9 cellular contexts compared by ENCODE assay signal in genomic region chr19:44141191-44142013, GRCh38. TPM values are rescaled to one million over a fixed set of nuclear protein-coding genes. Genes with fewer than 3 reads are reported as not detected.
DNase-seq lines count a peak whose midpoint lies in the region; ATAC-seq and TF ChIP-seq lines count a peak whose summit lies in the region.
"Had no signal": no experiment of that assay in that cellular context is flagged by ENCODE, and none has a peak within 500 bp of the region (broad histone marks: within the 10 kb centered on the region; RNA-seq: fewer than 3 reads in every experiment).

ZNF234 (plus strand) TSS chr19:44141554; CDS start chr19:44144633, 3,079 bp downstream.

- no peaks in the 10 kb centered on the region for H3K27me3 Mint-ChIP-seq in nephron (ENCODE audit: low read depth)

- DNase-seq in Ammon's horn (ENCODE audit: low spot score) (peak; percentile 92), RWPE2 (ENCODE audit: low spot score) (peak; percentile 70), fibroblast of the aortic adventitia (ENCODE audit: low read depth) (peak; percentile 87)
- peak; percentile 90 for DNase-seq in activated effector memory CD4-positive, alpha-beta T cell treated with anti-CD3 and anti-CD28 coated beads, Interleukin-2, amount 50 U/mL, for 16 hours
- DNase-seq in stimulated activated naive CD4-positive, alpha-beta T cell (lab: John Stamatoyannopoulos, UW) = peak; percentile 19 to 65 (median 51)

- no peaks in the 10 kb centered on the region for H3K9me3 ChIP-seq in HUES48 (ENCODE audit: control insufficient read depth, insufficient read depth, low read length)
- H3K9me3 ChIP-seq in RWPE2 (ENCODE audit: severe bottlenecking) = no peaks in the 10 kb centered on the region

- peak; percentile 70 for ATAC-seq in GM19328 (IDR thresholded peaks at IDR 0.05; ENCODE audit: unreplicated experiment)
- peak; percentile 93 for ATAC-seq in RWPE2 (ENCODE audit: low read depth)

- peak within 1 kb of the TSS; percentile 86 to 95 (median 91) for H3K27ac Mint-ChIP-seq in nephron

- H3K9ac ChIP-seq in HUES48 (ENCODE audit: low read depth, low read length) = peak within 1 kb of the TSS; percentile 29
- H3K9ac ChIP-seq: KMS-11 had no signal

- H3K36me3 Mint-ChIP-seq in nephron (ENCODE audit: low read depth) = peaks cover 29% of the 10 kb centered on the region

- peaks cover 14% of the 10 kb centered on the region for H3K9me3 Mint-ChIP-seq in nephron

- H3K36me3 ChIP-seq in HUES48 (ENCODE audit: control insufficient read depth, insufficient read depth, low read length) (peaks cover 16% of the 10 kb centered on the region; the same call in 1 of the 2 replicates), RWPE2 (ENCODE audit: low read depth) (peaks cover 19% of the 10 kb centered on the region)

- TF ChIP-seq CTCF in RWPE2 (IDR thresholded peaks at IDR 0.05; ENCODE audit: poor library complexity, severe bottlenecking) (peak; percentile 18), fibroblast of the aortic adventitia (IDR thresholded peaks at IDR 0.05; ENCODE audit: insufficient read depth, low read length) (no peak), nephron (IDR thresholded peaks at IDR 0.05; ENCODE audit: unreplicated experiment in 3 of 3) (no peak)

- H3K27me3 ChIP-seq in HUES48 (ENCODE audit: control insufficient read depth, insufficient read depth, low read length) = no peaks in the 10 kb centered on the region
- no peaks in the 10 kb centered on the region for H3K27me3 ChIP-seq in RWPE2 (ENCODE audit: insufficient read depth, poor library complexity, severe bottlenecking)

- peak within 1 kb of the TSS; percentile 94 to 95 (median 94) for H3K4me3 Mint-ChIP-seq in nephron

- H3K4me1 ChIP-seq in HUES48 (ENCODE audit: control insufficient read depth, insufficient read depth, low read length) = no peaks in the 10 kb centered on the region
- peaks cover 3% of the 10 kb centered on the region for H3K4me1 ChIP-seq in RWPE2 (ENCODE audit: insufficient read depth, poor library complexity, severe bottlenecking)

- peaks cover 33% of the 10 kb centered on the region for H3K4me1 Mint-ChIP-seq in nephron

- H3K27ac ChIP-seq in HUES48 (ENCODE audit: low read depth, low read length) (no peak within 1 kb of the TSS), RWPE2 (ENCODE audit: poor library complexity, severe bottlenecking) (peak within 1 kb of the TSS; percentile 24)
- H3K27ac ChIP-seq: KMS-11 had no signal

- H3K4me3 ChIP-seq in HUES48 (ENCODE audit: low read depth, low read length) (peak within 1 kb of the TSS; percentile 89), RWPE2 (ENCODE audit: severe bottlenecking) (peak within 1 kb of the TSS; percentile 71), fibroblast of the aortic adventitia (ENCODE audit: low read depth, low read length) (peak within 1 kb of the TSS; percentile 88)

RNA-seq across cellular contexts. Expression of gene ZNF234, which starts in this region (rescaled TPM):
- total RNA-seq in fibroblast of the aortic adventitia (ENCODE audit: low replicate concordance) = 5.6 and 10.6 TPM in 2 replicates
